ENCODE assay signal across 2 cellular contexts in the genomic region with DNA sequence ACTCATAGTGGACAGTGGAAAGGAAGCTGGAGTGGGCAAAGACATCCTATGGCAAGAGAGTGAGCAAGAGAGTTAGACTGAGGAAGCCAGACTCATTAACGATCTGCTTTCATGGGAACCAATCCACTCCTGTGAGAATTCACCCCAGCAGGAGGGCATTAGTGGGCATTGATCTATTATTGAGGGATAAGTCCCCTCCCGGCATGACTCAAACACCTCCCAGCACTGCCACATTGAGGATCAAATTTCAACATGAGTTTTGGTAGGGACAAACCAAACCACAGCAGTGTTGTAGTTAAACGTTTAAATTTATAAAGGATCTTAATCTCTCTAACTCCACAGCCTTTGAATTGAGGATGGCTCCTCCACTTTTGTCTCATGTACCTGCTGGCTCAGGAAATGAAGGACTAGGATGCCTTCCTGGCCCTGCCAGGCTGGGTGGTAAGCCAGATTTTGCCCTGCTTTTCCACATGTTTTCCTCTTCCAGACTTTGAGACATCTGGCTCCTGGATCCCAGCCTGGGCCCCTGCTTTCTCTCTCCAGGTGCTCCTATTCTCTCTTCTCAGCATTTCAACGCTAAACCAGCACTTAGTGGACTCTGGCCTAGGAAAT.
A peak's percentile ranks its signal among the peaks of the same experiment; 100 is the strongest.
TF ChIP-seq lines count a peak whose summit lies in the region.

No MANE protein-coding gene starts in this region.

TF ChIP-seq in HEK293, 187 proteins besides CTCF, POLR2A, EP300 and RAD21:
- TF ChIP-seq PRDM10 (tag by site-specific recombination; IDR thresholded peaks at IDR 0.05) (peak; percentile 86), ZNF302 (tag by site-specific recombination; IDR thresholded peaks at IDR 0.05; ENCODE audit: low read depth) (no peak), ZNF654 (tag by site-specific recombination; IDR thresholded peaks at IDR 0.05; ENCODE audit: low read depth) (no peak), HOXC10 (CRISPR knock-in tag; IDR thresholded peaks at IDR 0.05) (no peak), ZNF830 (tag by site-specific recombination; IDR thresholded peaks at IDR 0.05; ENCODE audit: low read depth) (no peak), KLF7 (tag by site-specific recombination; IDR thresholded peaks at IDR 0.05; ENCODE audit: borderline replicate concordance) (no peak), ZNF23 (tag by site-specific recombination; IDR thresholded peaks at IDR 0.05; ENCODE audit: borderline replicate concordance) (no peak), ZNF211 (tag by site-specific recombination; IDR thresholded peaks at IDR 0.05; ENCODE audit: low read depth) (no peak), HOXA7 (CRISPR knock-in tag; IDR thresholded peaks at IDR 0.05; ENCODE audit: borderline replicate concordance) (no peak)

TF ChIP-seq in H1, 55 proteins besides CTCF, POLR2A, EP300 and RAD21:
- TF ChIP-seq SP2 (IDR thresholded peaks at IDR 0.05; ENCODE audit: low read length) = no peak
- TF ChIP-seq, protein P1, sequence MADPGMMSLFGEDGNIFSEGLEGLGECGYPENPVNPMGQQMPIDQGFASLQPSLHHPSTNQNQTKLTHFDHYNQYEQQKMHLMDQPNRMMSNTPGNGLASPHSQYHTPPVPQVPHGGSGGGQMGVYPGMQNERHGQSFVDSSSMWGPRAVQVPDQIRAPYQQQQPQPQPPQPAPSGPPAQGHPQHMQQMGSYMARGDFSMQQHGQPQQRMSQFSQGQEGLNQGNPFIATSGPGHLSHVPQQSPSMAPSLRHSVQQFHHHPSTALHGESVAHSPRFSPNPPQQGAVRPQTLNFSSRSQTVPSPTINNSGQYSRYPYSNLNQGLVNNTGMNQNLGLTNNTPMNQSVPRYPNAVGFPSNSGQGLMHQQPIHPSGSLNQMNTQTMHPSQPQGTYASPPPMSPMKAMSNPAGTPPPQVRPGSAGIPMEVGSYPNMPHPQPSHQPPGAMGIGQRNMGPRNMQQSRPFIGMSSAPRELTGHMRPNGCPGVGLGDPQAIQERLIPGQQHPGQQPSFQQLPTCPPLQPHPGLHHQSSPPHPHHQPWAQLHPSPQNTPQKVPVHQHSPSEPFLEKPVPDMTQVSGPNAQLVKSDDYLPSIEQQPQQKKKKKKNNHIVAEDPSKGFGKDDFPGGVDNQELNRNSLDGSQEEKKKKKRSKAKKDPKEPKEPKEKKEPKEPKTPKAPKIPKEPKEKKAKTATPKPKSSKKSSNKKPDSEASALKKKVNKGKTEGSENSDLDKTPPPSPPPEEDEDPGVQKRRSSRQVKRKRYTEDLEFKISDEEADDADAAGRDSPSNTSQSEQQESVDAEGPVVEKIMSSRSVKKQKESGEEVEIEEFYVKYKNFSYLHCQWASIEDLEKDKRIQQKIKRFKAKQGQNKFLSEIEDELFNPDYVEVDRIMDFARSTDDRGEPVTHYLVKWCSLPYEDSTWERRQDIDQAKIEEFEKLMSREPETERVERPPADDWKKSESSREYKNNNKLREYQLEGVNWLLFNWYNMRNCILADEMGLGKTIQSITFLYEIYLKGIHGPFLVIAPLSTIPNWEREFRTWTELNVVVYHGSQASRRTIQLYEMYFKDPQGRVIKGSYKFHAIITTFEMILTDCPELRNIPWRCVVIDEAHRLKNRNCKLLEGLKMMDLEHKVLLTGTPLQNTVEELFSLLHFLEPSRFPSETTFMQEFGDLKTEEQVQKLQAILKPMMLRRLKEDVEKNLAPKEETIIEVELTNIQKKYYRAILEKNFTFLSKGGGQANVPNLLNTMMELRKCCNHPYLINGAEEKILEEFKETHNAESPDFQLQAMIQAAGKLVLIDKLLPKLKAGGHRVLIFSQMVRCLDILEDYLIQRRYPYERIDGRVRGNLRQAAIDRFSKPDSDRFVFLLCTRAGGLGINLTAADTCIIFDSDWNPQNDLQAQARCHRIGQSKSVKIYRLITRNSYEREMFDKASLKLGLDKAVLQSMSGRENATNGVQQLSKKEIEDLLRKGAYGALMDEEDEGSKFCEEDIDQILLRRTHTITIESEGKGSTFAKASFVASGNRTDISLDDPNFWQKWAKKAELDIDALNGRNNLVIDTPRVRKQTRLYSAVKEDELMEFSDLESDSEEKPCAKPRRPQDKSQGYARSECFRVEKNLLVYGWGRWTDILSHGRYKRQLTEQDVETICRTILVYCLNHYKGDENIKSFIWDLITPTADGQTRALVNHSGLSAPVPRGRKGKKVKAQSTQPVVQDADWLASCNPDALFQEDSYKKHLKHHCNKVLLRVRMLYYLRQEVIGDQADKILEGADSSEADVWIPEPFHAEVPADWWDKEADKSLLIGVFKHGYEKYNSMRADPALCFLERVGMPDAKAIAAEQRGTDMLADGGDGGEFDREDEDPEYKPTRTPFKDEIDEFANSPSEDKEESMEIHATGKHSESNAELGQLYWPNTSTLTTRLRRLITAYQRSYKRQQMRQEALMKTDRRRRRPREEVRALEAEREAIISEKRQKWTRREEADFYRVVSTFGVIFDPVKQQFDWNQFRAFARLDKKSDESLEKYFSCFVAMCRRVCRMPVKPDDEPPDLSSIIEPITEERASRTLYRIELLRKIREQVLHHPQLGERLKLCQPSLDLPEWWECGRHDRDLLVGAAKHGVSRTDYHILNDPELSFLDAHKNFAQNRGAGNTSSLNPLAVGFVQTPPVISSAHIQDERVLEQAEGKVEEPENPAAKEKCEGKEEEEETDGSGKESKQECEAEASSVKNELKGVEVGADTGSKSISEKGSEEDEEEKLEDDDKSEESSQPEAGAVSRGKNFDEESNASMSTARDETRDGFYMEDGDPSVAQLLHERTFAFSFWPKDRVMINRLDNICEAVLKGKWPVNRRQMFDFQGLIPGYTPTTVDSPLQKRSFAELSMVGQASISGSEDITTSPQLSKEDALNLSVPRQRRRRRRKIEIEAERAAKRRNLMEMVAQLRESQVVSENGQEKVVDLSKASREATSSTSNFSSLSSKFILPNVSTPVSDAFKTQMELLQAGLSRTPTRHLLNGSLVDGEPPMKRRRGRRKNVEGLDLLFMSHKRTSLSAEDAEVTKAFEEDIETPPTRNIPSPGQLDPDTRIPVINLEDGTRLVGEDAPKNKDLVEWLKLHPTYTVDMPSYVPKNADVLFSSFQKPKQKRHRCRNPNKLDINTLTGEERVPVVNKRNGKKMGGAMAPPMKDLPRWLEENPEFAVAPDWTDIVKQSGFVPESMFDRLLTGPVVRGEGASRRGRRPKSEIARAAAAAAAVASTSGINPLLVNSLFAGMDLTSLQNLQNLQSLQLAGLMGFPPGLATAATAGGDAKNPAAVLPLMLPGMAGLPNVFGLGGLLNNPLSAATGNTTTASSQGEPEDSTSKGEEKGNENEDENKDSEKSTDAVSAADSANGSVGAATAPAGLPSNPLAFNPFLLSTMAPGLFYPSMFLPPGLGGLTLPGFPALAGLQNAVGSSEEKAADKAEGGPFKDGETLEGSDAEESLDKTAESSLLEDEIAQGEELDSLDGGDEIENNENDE (IDR thresholded peaks at IDR 0.05; ENCODE audit: insufficient replicate concordance, low read length) = peak; percentile 60
- TF ChIP-seq NANOG (IDR thresholded peaks at IDR 0.05; ENCODE audit: insufficient read depth, low read depth, low read length, poor library complexity, severe bottlenecking) = peak; percentile 93
- peak in 1 of 2 experiments; percentile 72; a peak in 1 of 4 replicates for TF ChIP-seq HDAC2 (IDR thresholded peaks at IDR 0.05; ENCODE audit: borderline replicate concordance in 1 of 2, low read depth in 2 of 2, low read length in 2 of 2)
TF ChIP-seq in H1: peak in this region for 3.
